1 cellular context compared by ENCODE assay signal in the genomic region with DNA sequence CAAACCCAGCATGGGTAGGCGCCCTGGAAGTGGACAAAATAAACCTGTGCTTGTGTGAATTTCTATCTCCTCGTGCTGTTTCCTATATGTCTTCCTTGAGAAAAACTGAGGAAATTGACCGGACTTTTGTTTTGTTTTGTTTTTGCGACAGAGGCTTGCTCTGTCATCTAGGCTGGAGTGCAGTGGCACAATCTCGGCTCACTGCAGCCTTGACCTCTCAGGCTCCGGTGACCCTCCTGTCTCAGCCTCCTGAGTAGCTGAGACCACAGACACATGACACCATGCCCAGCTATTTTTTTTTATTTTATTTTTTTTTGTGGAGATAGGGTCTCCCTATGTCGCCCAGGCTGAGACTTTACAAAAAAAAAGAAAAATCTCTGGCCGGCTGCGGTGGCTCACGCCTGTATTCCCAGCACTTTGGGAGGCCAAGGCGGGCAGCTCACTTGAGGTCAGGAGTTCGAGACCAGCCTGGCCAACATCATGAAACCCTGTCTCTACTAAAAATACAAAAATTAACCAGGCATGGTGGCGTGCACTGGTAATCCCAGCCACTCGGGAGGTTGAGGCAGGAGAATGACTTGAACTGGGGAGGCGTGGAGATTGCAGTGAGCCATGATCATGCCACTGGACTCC.
TF ChIP-seq lines count a peak whose summit lies in the region.

No MANE protein-coding gene starts in this region.

TF ChIP-seq in HepG2, 621 proteins besides CTCF, POLR2A, EP300 and RAD21 (continued from another document and continues in another):
- TF ChIP-seq, protein P1, sequence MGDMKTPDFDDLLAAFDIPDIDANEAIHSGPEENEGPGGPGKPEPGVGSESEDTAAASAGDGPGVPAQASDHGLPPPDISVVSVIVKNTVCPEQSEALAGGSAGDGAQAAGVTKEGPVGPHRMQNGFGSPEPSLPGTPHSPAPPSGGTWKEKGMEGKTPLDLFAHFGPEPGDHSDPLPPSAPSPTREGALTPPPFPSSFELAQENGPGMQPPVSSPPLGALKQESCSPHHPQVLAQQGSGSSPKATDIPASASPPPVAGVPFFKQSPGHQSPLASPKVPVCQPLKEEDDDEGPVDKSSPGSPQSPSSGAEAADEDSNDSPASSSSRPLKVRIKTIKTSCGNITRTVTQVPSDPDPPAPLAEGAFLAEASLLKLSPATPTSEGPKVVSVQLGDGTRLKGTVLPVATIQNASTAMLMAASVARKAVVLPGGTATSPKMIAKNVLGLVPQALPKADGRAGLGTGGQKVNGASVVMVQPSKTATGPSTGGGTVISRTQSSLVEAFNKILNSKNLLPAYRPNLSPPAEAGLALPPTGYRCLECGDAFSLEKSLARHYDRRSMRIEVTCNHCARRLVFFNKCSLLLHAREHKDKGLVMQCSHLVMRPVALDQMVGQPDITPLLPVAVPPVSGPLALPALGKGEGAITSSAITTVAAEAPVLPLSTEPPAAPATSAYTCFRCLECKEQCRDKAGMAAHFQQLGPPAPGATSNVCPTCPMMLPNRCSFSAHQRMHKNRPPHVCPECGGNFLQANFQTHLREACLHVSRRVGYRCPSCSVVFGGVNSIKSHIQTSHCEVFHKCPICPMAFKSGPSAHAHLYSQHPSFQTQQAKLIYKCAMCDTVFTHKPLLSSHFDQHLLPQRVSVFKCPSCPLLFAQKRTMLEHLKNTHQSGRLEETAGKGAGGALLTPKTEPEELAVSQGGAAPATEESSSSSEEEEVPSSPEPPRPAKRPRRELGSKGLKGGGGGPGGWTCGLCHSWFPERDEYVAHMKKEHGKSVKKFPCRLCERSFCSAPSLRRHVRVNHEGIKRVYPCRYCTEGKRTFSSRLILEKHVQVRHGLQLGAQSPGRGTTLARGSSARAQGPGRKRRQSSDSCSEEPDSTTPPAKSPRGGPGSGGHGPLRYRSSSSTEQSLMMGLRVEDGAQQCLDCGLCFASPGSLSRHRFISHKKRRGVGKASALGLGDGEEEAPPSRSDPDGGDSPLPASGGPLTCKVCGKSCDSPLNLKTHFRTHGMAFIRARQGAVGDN (CRISPR knock-in tag; IDR thresholded peaks at IDR 0.05): no peak
- 0 out of 2 replicates have a peak, but pooled peaks have one; percentile 33 for TF ChIP-seq HMG20A (CRISPR knock-in tag; IDR thresholded peaks at IDR 0.05; ENCODE audit: borderline replicate concordance)
- no peak; the same call in 1 of the 2 replicates for TF ChIP-seq SALL1 (CRISPR knock-in tag; IDR thresholded peaks at IDR 0.05)
- 0 out of 2 replicates have a peak, but pooled peaks have one; percentile 53 for TF ChIP-seq ZSCAN12 (CRISPR knock-in tag; IDR thresholded peaks at IDR 0.05)
- TF ChIP-seq, protein P2, sequence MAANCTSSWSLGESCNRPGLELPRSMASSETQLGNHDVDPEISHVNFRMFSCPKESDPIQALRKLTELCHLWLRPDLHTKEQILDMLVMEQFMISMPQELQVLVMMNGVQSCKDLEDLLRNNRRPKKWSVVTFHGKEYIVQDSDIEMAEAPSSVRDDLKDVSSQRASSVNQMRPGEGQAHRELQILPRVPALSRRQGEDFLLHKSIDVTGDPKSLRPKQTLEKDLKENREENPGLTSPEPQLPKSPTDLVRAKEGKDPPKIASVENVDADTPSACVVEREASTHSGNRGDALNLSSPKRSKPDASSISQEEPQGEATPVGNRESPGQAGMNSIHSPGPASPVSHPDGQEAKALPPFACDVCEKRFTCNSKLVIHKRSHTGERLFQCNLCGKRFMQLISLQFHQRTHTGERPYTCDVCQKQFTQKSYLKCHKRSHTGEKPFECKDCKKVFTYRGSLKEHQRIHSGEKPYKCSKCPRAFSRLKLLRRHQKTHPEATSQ (CRISPR knock-in tag; IDR thresholded peaks at IDR 0.05; ENCODE audit: borderline replicate concordance): no peak
- TF ChIP-seq NR2F6 (IDR thresholded peaks at IDR 0.05): peak; percentile 84
- peak; percentile 90 for TF ChIP-seq NR2F6 (CRISPR knock-in tag; IDR thresholded peaks at IDR 0.05)
- TF ChIP-seq ZSCAN9 (CRISPR knock-in tag; IDR thresholded peaks at IDR 0.05; ENCODE audit: borderline replicate concordance): no peak
- TF ChIP-seq THAP11 (CRISPR knock-in tag; IDR thresholded peaks at IDR 0.05): no peak
- TF ChIP-seq ZNF547 (CRISPR knock-in tag; IDR thresholded peaks at IDR 0.05): no peak
- no peak for TF ChIP-seq PBX2 (CRISPR knock-in tag; IDR thresholded peaks at IDR 0.05)
- no peak for TF ChIP-seq IKZF4 (CRISPR knock-in tag; IDR thresholded peaks at IDR 0.05; ENCODE audit: borderline replicate concordance, low read depth, not compliant biosample characterization)
- TF ChIP-seq ZNF160 (CRISPR knock-in tag; IDR thresholded peaks at IDR 0.05): no peak
- no peak for TF ChIP-seq CREM (IDR thresholded peaks at IDR 0.05)
- no peak for TF ChIP-seq CREM (CRISPR knock-in tag; IDR thresholded peaks at IDR 0.05)
- TF ChIP-seq NR0B2 (CRISPR knock-in tag; IDR thresholded peaks at IDR 0.05): no peak
- TF ChIP-seq MAFK (conservative IDR thresholded peaks at IDR 0.05 in 1 of 2, IDR thresholded peaks at IDR 0.05 in 1 of 2; ENCODE audit: low read length in 2 of 2): no peak
- TF ChIP-seq AFF4 (CRISPR knock-in tag; IDR thresholded peaks at IDR 0.05): no peak
- TF ChIP-seq, protein P3, sequence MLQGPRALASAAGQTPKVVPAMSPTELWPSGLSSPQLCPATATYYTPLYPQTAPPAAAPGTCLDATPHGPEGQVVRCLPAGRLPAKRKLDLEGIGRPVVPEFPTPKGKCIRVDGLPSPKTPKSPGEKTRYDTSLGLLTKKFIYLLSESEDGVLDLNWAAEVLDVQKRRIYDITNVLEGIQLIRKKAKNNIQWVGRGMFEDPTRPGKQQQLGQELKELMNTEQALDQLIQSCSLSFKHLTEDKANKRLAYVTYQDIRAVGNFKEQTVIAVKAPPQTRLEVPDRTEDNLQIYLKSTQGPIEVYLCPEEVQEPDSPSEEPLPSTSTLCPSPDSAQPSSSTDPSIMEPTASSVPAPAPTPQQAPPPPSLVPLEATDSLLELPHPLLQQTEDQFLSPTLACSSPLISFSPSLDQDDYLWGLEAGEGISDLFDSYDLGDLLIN (CRISPR knock-in tag; IDR thresholded peaks at IDR 0.05; ENCODE audit: borderline replicate concordance): no peak
- no peak for TF ChIP-seq ZNF766 (CRISPR knock-in tag; IDR thresholded peaks at IDR 0.05; ENCODE audit: borderline replicate concordance)
- TF ChIP-seq, protein P4, sequence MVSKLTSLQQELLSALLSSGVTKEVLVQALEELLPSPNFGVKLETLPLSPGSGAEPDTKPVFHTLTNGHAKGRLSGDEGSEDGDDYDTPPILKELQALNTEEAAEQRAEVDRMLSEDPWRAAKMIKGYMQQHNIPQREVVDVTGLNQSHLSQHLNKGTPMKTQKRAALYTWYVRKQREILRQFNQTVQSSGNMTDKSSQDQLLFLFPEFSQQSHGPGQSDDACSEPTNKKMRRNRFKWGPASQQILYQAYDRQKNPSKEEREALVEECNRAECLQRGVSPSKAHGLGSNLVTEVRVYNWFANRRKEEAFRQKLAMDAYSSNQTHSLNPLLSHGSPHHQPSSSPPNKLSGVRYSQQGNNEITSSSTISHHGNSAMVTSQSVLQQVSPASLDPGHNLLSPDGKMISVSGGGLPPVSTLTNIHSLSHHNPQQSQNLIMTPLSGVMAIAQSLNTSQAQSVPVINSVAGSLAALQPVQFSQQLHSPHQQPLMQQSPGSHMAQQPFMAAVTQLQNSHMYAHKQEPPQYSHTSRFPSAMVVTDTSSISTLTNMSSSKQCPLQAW (CRISPR knock-in tag; IDR thresholded peaks at IDR 0.05): no peak
- TF ChIP-seq ZSCAN21 (CRISPR knock-in tag; IDR thresholded peaks at IDR 0.05; ENCODE audit: borderline replicate concordance): no peak
- no peak for TF ChIP-seq ZFP1 (CRISPR knock-in tag; IDR thresholded peaks at IDR 0.05)
- TF ChIP-seq ZNF12 (CRISPR knock-in tag; IDR thresholded peaks at IDR 0.05): peak; percentile 79
- no peak for TF ChIP-seq NR1H2 (CRISPR knock-in tag; IDR thresholded peaks at IDR 0.05; ENCODE audit: borderline replicate concordance, low read depth)
- TF ChIP-seq, protein P5, sequence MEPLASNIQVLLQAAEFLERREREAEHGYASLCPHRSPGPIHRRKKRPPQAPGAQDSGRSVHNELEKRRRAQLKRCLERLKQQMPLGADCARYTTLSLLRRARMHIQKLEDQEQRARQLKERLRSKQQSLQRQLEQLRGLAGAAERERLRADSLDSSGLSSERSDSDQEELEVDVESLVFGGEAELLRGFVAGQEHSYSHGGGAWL (CRISPR knock-in tag; IDR thresholded peaks at IDR 0.05): no peak
- TF ChIP-seq, protein P6, sequence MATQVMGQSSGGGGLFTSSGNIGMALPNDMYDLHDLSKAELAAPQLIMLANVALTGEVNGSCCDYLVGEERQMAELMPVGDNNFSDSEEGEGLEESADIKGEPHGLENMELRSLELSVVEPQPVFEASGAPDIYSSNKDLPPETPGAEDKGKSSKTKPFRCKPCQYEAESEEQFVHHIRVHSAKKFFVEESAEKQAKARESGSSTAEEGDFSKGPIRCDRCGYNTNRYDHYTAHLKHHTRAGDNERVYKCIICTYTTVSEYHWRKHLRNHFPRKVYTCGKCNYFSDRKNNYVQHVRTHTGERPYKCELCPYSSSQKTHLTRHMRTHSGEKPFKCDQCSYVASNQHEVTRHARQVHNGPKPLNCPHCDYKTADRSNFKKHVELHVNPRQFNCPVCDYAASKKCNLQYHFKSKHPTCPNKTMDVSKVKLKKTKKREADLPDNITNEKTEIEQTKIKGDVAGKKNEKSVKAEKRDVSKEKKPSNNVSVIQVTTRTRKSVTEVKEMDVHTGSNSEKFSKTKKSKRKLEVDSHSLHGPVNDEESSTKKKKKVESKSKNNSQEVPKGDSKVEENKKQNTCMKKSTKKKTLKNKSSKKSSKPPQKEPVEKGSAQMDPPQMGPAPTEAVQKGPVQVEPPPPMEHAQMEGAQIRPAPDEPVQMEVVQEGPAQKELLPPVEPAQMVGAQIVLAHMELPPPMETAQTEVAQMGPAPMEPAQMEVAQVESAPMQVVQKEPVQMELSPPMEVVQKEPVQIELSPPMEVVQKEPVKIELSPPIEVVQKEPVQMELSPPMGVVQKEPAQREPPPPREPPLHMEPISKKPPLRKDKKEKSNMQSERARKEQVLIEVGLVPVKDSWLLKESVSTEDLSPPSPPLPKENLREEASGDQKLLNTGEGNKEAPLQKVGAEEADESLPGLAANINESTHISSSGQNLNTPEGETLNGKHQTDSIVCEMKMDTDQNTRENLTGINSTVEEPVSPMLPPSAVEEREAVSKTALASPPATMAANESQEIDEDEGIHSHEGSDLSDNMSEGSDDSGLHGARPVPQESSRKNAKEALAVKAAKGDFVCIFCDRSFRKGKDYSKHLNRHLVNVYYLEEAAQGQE (IDR thresholded peaks at IDR 0.05; ENCODE audit: borderline replicate concordance in 1 of 2, low read depth in 1 of 2, low read length in 2 of 2): no peak
- TF ChIP-seq HNF4A (CRISPR knock-in tag; IDR thresholded peaks at IDR 0.05): no peak
- TF ChIP-seq, protein P7, sequence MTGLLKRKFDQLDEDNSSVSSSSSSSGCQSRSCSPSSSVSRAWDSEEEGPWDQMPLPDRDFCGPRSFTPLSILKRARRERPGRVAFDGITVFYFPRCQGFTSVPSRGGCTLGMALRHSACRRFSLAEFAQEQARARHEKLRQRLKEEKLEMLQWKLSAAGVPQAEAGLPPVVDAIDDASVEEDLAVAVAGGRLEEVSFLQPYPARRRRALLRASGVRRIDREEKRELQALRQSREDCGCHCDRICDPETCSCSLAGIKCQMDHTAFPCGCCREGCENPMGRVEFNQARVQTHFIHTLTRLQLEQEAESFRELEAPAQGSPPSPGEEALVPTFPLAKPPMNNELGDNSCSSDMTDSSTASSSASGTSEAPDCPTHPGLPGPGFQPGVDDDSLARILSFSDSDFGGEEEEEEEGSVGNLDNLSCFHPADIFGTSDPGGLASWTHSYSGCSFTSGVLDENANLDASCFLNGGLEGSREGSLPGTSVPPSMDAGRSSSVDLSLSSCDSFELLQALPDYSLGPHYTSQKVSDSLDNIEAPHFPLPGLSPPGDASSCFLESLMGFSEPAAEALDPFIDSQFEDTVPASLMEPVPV (CRISPR knock-in tag; IDR thresholded peaks at IDR 0.05): no peak
- TF ChIP-seq CBX5 (CRISPR knock-in tag; IDR thresholded peaks at IDR 0.05; ENCODE audit: borderline replicate concordance): no peak
- 0 out of 2 replicates have a peak, but pooled peaks have one; percentile 55 for TF ChIP-seq ZNF678 (CRISPR knock-in tag; IDR thresholded peaks at IDR 0.05)
- TF ChIP-seq, protein P8, sequence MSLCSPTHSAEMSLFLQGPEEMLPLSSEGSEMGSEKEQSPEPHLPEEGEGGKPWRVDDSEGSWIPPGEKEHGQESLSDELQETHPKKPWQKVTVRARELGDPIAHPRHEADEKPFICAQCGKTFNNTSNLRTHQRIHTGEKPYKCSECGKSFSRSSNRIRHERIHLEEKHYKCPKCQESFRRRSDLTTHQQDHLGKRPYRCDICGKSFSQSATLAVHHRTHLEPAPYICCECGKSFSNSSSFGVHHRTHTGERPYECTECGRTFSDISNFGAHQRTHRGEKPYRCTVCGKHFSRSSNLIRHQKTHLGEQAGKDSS (CRISPR knock-in tag; IDR thresholded peaks at IDR 0.05; ENCODE audit: borderline replicate concordance, low read depth): no peak
- no peak for TF ChIP-seq KDM5A (IDR thresholded peaks at IDR 0.05; ENCODE audit: borderline replicate concordance, low read length)
